ENCODE assay signal across 8 cellular contexts in genomic region chr7:142459557-142459963, GRCh38.
A peak's percentile ranks its signal among the peaks of the same experiment; 100 is the strongest.
DNase-seq lines count a peak whose midpoint lies in the region; ATAC-seq and TF ChIP-seq lines count a peak whose summit lies in the region.

No MANE protein-coding gene starts in this region.

- peaks cover 2% of the 10 kb centered on the region for H3K36me3 Mint-ChIP-seq in T-helper 17 cell (ENCODE audit: low read depth)

- CTCF ChIA-PET in GM10248 (lab: Yijun Ruan, JAX), result interaction anchor here (0.7 to 10.6 kb wide), 24 partner anchors 9 to 144 kb away, joined by 3 to 79 read pairs (median 4); no protein-coding TSS in a partner anchor

- no peaks in the 10 kb centered on the region for H3K9me3 ChIP-seq in T-helper 17 cell (ENCODE audit: control insufficient read depth, low read length, poor library complexity, severe bottlenecking)

- peak overlapping the region; percentile 28 for H3K4me3 Mint-ChIP-seq in T-helper 17 cell

- ATAC-seq in T-helper 17 cell (peak; percentile 56), GM21423 (IDR thresholded peaks at IDR 0.05; ENCODE audit: unreplicated experiment) (no peak)

- TF ChIP-seq CTCF in GM10248 (IDR thresholded peaks at IDR 0.05; ENCODE audit: control extremely low read depth, extremely low read depth, low read depth, missing control alignments) (peak; percentile 67), LNCAP (IDR thresholded peaks at IDR 0.05) (peak; percentile 79)

- H3K27me3 Mint-ChIP-seq in T-helper 17 cell, result no peaks in the 10 kb centered on the region

- H3K27ac Mint-ChIP-seq in T-helper 17 cell, result peak overlapping the region; percentile 43

- DNase-seq in AG08395 (ENCODE audit: low spot score) (peak; percentile 58), GM10248 (ENCODE audit: extremely low spot score) (peak; percentile 52), HCEC 1CT (peak; percentile 84), T-helper 17 cell (no peak), fibroblast of peridontal ligament (ENCODE audit: extremely low read depth) (peak; percentile 95), non-pigmented ciliary epithelial cell (ENCODE audit: low read depth) (peak; percentile 53)

- POLR2A ChIA-PET in GM10248 (lab: Yijun Ruan, JAX), result no interaction called here

- H3K4me1 Mint-ChIP-seq in T-helper 17 cell, result peaks cover 25% of the 10 kb centered on the region

Comparison
In these comparisons a context has a peak if more than half of its experiments do, and no peak if none do; other contexts are left out.
1. DNase-seq: peak in AG08395 (single experiment), GM10248 (single experiment), HCEC 1CT (single experiment), fibroblast of peridontal ligament (single experiment) and non-pigmented ciliary epithelial cell (single experiment); none in T-helper 17 cell (0 of 3).